ENCODE assay signal across 29 cellular contexts in the genomic region with DNA sequence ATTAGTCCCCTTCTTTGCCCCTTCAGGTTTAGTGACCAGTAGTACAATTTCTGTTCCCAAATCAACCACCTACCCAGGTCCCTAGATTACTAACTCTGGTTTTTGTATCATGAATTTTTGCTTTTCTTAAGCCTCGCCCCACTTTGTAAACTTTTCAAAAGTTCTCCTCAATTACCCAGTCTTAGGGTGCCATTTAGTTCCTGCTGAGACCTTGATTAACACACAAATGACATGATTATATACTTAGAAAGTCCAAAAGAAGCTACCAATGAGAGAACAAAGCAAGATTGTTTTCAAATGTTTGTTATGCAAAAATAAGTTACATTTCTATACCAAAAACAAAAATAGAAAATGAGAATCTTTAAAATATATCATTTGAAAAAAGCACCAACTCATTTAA.
"Had no signal": no experiment of that assay in that cellular context is flagged by ENCODE, and none has a peak within 500 bp of the region (broad histone marks: within the 10 kb centered on the region; RNA-seq: fewer than 3 reads in every experiment).

No MANE protein-coding gene starts in this region.

- H3K27me3 ChIP-seq: pancreas, suprapubic skin, tibial artery, upper lobe of right lung had no signal

- H3K4me1 ChIP-seq: left ventricle myocardium inferior, pancreas, prostate gland, suprapubic skin, tibial artery, upper lobe of right lung had no signal

- H3K9me3 Mint-ChIP-seq: mesothelial cell of epicardium had no signal

- H3K4me1 Mint-ChIP-seq: mesothelial cell of epicardium; naive thymus-derived CD4-positive, alpha-beta T cell; stimulated activated effector memory CD8-positive, alpha-beta T cell treated with anti-CD3 and anti-CD28 coated beads, Interleukin-12 subunit alpha, Interleukin-12 subunit beta, amount 100 ng/mL, for 72 hours had no signal

- FAIRE-seq: pancreas, urothelium cell line had no signal

- ATAC-seq: naive thymus-derived CD4-positive, alpha-beta T cell; natural killer cell treated with Interleukin-12 subunit alpha and Interleukin-12 subunit beta and Interleukin-15 and Interleukin-18, amount 100 ng/mL, for 72 hours; pancreas; right cardiac atrium; sciatic nerve; stimulated activated effector memory CD8-positive, alpha-beta T cell treated with anti-CD3 and anti-CD28 coated beads, Interleukin-12 subunit alpha, Interleukin-12 subunit beta, amount 100 ng/mL, for 72 hours; upper lobe of right lung had no signal

- H3K27ac ChIP-seq: left ventricle myocardium inferior, pancreas, prostate gland, skin epidermis, suprapubic skin, thoracic aorta, tibial artery, upper lobe of right lung had no signal

- H3K27ac Mint-ChIP-seq: mesothelial cell of epicardium; naive thymus-derived CD4-positive, alpha-beta T cell; natural killer cell treated with Interleukin-12 subunit alpha and Interleukin-12 subunit beta and Interleukin-15 and Interleukin-18, amount 100 ng/mL, for 72 hours; stimulated activated effector memory CD8-positive, alpha-beta T cell treated with anti-CD3 and anti-CD28 coated beads, Interleukin-12 subunit alpha, Interleukin-12 subunit beta, amount 100 ng/mL, for 72 hours; stimulated activated naive CD8-positive, alpha-beta T cell treated with anti-CD3 and anti-CD28 coated beads, Interleukin-15, Interleukin-2, amounts not matched to agents 100 ng/mL and 50 ng/mL, for 24 hours had no signal

- H3K36me3 ChIP-seq: left ventricle myocardium inferior, pancreas, prostate gland, suprapubic skin, thoracic aorta, tibial artery, upper lobe of right lung had no signal

- H3K9me3 ChIP-seq: left ventricle myocardium inferior, prostate gland, suprapubic skin, thoracic aorta, tibial artery, upper lobe of right lung had no signal

- H3K4me3 ChIP-seq: left ventricle myocardium inferior, lung, pancreas, prostate gland, skin epidermis, suprapubic skin, thoracic aorta, tibial artery, upper lobe of right lung had no signal

- H3K4me3 Mint-ChIP-seq: mesothelial cell of epicardium; naive thymus-derived CD4-positive, alpha-beta T cell; natural killer cell treated with Interleukin-12 subunit alpha and Interleukin-12 subunit beta and Interleukin-15 and Interleukin-18, amount 100 ng/mL, for 72 hours; stimulated activated effector memory CD8-positive, alpha-beta T cell treated with anti-CD3 and anti-CD28 coated beads, Interleukin-12 subunit alpha, Interleukin-12 subunit beta, amount 100 ng/mL, for 72 hours; stimulated activated naive CD8-positive, alpha-beta T cell treated with anti-CD3 and anti-CD28 coated beads, Interleukin-15, Interleukin-2, amounts not matched to agents 100 ng/mL and 50 ng/mL, for 24 hours had no signal

- H3K36me3 Mint-ChIP-seq: mesothelial cell of epicardium; naive thymus-derived CD4-positive, alpha-beta T cell; natural killer cell treated with Interleukin-12 subunit alpha and Interleukin-12 subunit beta and Interleukin-15 and Interleukin-18, amount 100 ng/mL, for 72 hours; stimulated activated effector memory CD8-positive, alpha-beta T cell treated with anti-CD3 and anti-CD28 coated beads, Interleukin-12 subunit alpha, Interleukin-12 subunit beta, amount 100 ng/mL, for 72 hours had no signal

- DNase-seq: hypothalamus; islet precursor cell; left ventricle myocardium inferior; mesendoderm; naive thymus-derived CD4-positive, alpha-beta T cell; nucleus accumbens; pancreas; posterior cingulate gyrus; retina; right cardiac atrium; stimulated activated CD4-positive, alpha-beta T cell treated with anti-CD3 and anti-CD28 coated beads, Interleukin-12 subunit alpha, Interleukin-12 subunit beta, amount 100 ng/mL, for 4 hours; stimulated activated CD4-positive, alpha-beta T cell treated with anti-CD3 and anti-CD28 coated beads, Interleukin-15, amount 100 ng/mL, for 24 hours; stimulated activated CD4-positive, alpha-beta T cell treated with anti-CD3 and anti-CD28 coated beads, Interleukin-2, amount 100 ng/mL, for 24 hours; stimulated activated CD4-positive, alpha-beta T cell treated with anti-CD3 and anti-CD28 coated beads, Interleukin-4, amount 100 ng/mL, for 1 hour; stimulated activated naive CD4-positive, alpha-beta T cell; tibial artery; trophoblast cell; upper lobe of right lung had no signal

- H3K27me3 Mint-ChIP-seq: natural killer cell treated with Interleukin-12 subunit alpha and Interleukin-12 subunit beta and Interleukin-15 and Interleukin-18, amount 100 ng/mL, for 72 hours had no signal
